14 cellular contexts compared by ENCODE assay signal in the genomic region with DNA sequence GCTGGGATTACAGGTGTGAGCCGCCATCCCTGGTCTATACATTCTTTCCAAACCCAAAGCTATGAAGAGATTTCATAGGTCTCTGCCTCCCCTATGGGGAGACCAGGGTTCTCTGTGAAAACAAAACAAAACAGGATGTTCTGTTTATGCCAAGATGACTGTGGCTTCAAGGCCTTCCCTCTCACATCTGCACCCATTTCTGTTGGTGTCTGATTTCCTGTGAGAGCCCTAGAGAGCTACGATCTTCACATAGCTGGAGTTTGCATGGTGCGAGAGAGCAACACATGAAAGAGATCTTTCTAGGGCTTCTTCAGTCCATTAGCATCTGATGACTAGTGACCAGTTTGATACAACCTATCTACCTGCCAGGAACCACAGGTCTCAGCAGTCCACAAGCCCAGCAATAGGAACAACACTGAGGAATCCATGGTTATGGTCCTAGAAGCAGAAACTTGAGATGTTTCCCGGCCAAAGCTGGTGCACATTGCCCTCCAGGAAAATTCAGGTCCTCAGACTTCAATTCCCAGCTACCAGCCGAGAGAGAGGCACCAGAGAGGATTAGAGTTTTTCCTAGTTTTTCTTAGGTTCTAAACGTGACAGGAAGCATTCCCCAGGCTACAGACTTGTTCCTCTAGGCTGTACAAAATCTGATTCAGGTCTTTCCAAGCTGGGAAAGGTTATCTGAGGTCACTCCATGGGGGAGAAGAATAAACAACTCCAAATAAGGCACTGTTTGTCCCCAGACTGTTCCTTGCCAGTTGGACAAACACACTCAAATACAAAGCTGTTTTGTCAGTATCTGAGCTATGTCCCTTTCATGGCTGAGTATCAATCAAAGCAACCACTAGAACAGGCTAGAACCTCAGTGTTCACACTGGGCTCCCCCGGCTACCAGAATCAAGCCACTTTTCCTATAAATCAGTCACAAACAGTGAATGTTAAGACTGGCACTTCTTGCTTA.
DNase-seq lines count a peak whose midpoint lies in the region; ATAC-seq and TF ChIP-seq lines count a peak whose summit lies in the region.
"Had no signal": no experiment of that assay in that cellular context is flagged by ENCODE, and none has a peak within 500 bp of the region (broad histone marks: within the 10 kb centered on the region; RNA-seq: fewer than 3 reads in every experiment).

No MANE protein-coding gene starts in this region.

- WGBS in thymus: 55% methylated on average over 7 of the region's 7 CpGs

- intact Hi-C loops in lower lobe of right lung (cut with DNase I): no loop called here

- CTCF ChIA-PET in activated CD8-positive, alpha-beta memory T cell treated with anti-CD3 and anti-CD28 coated beads, Interleukin-2, amount 10 ng/mL, durations not matched to agents 7 days and 5 days (lab: Charles Lee): no interaction called here

- H3K36me3 ChIP-seq in lower lobe of right lung (no peaks in the 10 kb centered on the region), thymus (ENCODE audit: control insufficient read depth, insufficient read depth) (peaks cover 4% of the 10 kb centered on the region)
- H3K36me3 ChIP-seq: gastroesophageal sphincter, vagina had no signal

- no peak overlapping the region for H3K4me3 ChIP-seq in lower lobe of right lung
- H3K4me3 ChIP-seq in thymus (ENCODE audit: low read length): no peak overlapping the region
- H3K4me3 ChIP-seq: gastroesophageal sphincter, SK-N-MC, vagina had no signal

- DNase-seq in M059J (ENCODE audit: low read depth) (peak; percentile 7), lower lobe of right lung (no peak), HK-2 (ENCODE audit: unreplicated experiment) (no peak), SHP77 treated with DMSO at 0.1 percent for 48 hours (lab: John Stamatoyannopoulos, UW) (no peak)
- no peak for DNase-seq in activated CD8-positive, alpha-beta memory T cell treated with anti-CD3 and anti-CD28 coated beads, Interleukin-2, amount 10 ng/mL, durations not matched to agents 7 days and 5 days
- DNase-seq: activated gamma-delta T cell treated with Interleukin-2 at 50 U/mL for 16 hours; CD8-positive, alpha-beta memory T cell; Kasumi-1 had no signal

- H3K9me3 ChIP-seq in lower lobe of right lung: no peaks in the 10 kb centered on the region
- H3K9me3 ChIP-seq in thymus (ENCODE audit: control insufficient read depth): no peaks in the 10 kb centered on the region
- H3K9me3 ChIP-seq: vagina had no signal

- H3K27ac ChIP-seq in cingulate gyrus (ENCODE audit: low read depth, low read length) (peak overlapping the region; percentile 100), lower lobe of right lung (no peak overlapping the region), thymus (ENCODE audit: low read depth) (peak overlapping the region; percentile 93)
- H3K27ac ChIP-seq: SK-N-MC, vagina had no signal

- H3K4me1 ChIP-seq in lower lobe of right lung (peaks cover 12% of the 10 kb centered on the region), thymus (ENCODE audit: control insufficient read depth, insufficient read depth, low read length) (peaks cover 32% of the 10 kb centered on the region)
- H3K4me1 ChIP-seq: gastroesophageal sphincter had no signal

- H3K27me3 ChIP-seq in lower lobe of right lung (ENCODE audit: low read depth): no peaks in the 10 kb centered on the region
- H3K27me3 ChIP-seq in thymus (ENCODE audit: control insufficient read depth, insufficient read depth): no peaks in the 10 kb centered on the region
- H3K27me3 ChIP-seq: gastroesophageal sphincter, vagina had no signal

- H3K4me3 Mint-ChIP-seq in activated CD8-positive, alpha-beta memory T cell treated with anti-CD3 and anti-CD28 coated beads, Interleukin-2, amount 10 ng/mL, durations not matched to agents 7 days and 5 days: no peak overlapping the region
- H3K4me3 Mint-ChIP-seq: CD8-positive, alpha-beta memory T cell had no signal

- ATAC-seq in lower lobe of right lung: peak; percentile 71 to 81
- ATAC-seq in activated CD8-positive, alpha-beta memory T cell treated with anti-CD3 and anti-CD28 coated beads, Interleukin-2, amount 10 ng/mL, durations not matched to agents 7 days and 5 days: no peak
- ATAC-seq: gastroesophageal sphincter, HCT116 had no signal

- H3K27me3 Mint-ChIP-seq in activated CD8-positive, alpha-beta memory T cell treated with anti-CD3 and anti-CD28 coated beads, Interleukin-2, amount 10 ng/mL, durations not matched to agents 7 days and 5 days: no peaks in the 10 kb centered on the region
- H3K27me3 Mint-ChIP-seq: CD8-positive, alpha-beta memory T cell had no signal

- no peak overlapping the region for H3K27ac Mint-ChIP-seq in activated CD8-positive, alpha-beta memory T cell treated with anti-CD3 and anti-CD28 coated beads, Interleukin-2, amount 10 ng/mL, durations not matched to agents 7 days and 5 days
- H3K27ac Mint-ChIP-seq: CD8-positive, alpha-beta memory T cell had no signal

- TF ChIP-seq CTCF in lower lobe of right lung (IDR thresholded peaks at IDR 0.05): no peak

- H3K9me3 Mint-ChIP-seq in activated CD8-positive, alpha-beta memory T cell treated with anti-CD3 and anti-CD28 coated beads, Interleukin-2, amount 10 ng/mL, durations not matched to agents 7 days and 5 days (ENCODE audit: low read depth): peaks cover 14% of the 10 kb centered on the region

- H3K4me1 Mint-ChIP-seq in activated CD8-positive, alpha-beta memory T cell treated with anti-CD3 and anti-CD28 coated beads, Interleukin-2, amount 10 ng/mL, durations not matched to agents 7 days and 5 days: no peaks in the 10 kb centered on the region
- H3K4me1 Mint-ChIP-seq: CD8-positive, alpha-beta memory T cell had no signal

- H3K36me3 Mint-ChIP-seq in activated CD8-positive, alpha-beta memory T cell treated with anti-CD3 and anti-CD28 coated beads, Interleukin-2, amount 10 ng/mL, durations not matched to agents 7 days and 5 days: no peaks in the 10 kb centered on the region
- H3K36me3 Mint-ChIP-seq: CD8-positive, alpha-beta memory T cell had no signal
